In genomic region chr6:162046324-162046723, GRCh38 we compare ENCODE assay signal across 8 cellular contexts.
"Had no signal": no experiment of that assay in that cellular context is flagged by ENCODE, and none has a peak within 500 bp of the region (broad histone marks: within the 10 kb centered on the region; RNA-seq: fewer than 3 reads in every experiment).

No MANE protein-coding gene starts in this region.

- ATAC-seq: GM12878 had no signal

- H3K4me3 ChIP-seq: GM12878 had no signal

- FAIRE-seq: G401.6, GM12878, GM12891, GM12892, GM18507, GM19239 had no signal

- DNase-seq: GDM1, GF-D8 had no signal
